Comparison of ENCODE assay signal across 1 cellular context in the genomic region with DNA sequence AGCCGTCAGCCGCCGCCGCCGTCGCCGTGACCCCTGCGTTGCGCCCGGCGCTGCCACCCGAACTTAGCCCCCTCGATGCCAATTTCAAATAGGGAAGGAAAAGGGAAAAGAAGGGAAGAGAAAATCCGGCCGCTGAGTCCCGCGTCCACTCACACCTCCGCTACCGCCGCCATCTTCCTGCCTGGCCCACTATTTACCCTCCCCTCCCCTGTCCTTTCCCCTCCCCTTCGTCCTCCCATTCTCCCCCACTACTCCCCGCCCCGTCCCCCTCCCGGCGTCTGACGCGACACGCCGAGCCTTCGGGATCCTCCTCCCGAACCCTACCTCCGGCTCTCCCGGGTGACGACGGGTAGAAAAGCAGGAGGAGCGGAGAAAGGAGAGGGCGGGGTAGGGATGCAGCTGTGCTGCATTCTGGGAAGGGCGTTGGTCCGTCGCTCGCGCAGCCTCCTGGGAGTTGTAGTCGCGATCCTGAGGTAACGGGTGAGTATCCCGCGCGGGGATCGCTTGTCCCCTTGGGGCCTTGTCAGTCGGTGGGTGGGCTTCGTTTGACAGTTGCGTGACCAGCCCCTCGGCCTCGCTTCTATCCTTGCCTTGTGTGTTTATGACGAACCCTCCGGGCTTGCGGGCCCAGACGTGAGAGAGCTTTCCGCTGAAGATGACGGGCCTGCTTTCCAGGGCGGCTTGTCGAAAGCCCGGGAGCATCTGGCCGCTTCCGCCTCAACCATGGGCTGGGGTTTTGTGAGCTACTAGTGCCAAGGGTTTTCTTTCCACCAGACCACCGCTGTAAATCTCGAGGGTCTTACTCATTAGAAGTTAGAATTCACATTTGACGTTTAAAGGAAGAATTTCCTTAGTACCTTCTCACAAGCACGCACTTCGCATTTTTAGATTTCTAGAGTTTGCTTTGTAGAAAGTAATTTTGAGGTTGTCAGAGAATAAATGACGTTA.
TF ChIP-seq lines count a peak whose summit lies in the region.

A gene with protein sequence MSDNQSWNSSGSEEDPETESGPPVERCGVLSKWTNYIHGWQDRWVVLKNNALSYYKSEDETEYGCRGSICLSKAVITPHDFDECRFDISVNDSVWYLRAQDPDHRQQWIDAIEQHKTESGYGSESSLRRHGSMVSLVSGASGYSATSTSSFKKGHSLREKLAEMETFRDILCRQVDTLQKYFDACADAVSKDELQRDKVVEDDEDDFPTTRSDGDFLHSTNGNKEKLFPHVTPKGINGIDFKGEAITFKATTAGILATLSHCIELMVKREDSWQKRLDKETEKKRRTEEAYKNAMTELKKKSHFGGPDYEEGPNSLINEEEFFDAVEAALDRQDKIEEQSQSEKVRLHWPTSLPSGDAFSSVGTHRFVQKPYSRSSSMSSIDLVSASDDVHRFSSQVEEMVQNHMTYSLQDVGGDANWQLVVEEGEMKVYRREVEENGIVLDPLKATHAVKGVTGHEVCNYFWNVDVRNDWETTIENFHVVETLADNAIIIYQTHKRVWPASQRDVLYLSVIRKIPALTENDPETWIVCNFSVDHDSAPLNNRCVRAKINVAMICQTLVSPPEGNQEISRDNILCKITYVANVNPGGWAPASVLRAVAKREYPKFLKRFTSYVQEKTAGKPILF (minus strand): TSS at position 195 of the 948 bp plus-strand sequence. CDS start 422 bp downstream, outside the sequence.
Gene POLK, plus strand, starts transcription at position 457 of the 948 bp plus-strand sequence.

TF ChIP-seq in K562, 482 proteins besides CTCF, POLR2A, EP300 and RAD21 (continued from another document and continues in another):
- no peak for TF ChIP-seq CLOCK (CRISPR knock-in tag; IDR thresholded peaks at IDR 0.05; ENCODE audit: borderline replicate concordance)
- peak; percentile 88 for TF ChIP-seq THAP12 (CRISPR knock-in tag; IDR thresholded peaks at IDR 0.05)
- TF ChIP-seq, protein P1, sequence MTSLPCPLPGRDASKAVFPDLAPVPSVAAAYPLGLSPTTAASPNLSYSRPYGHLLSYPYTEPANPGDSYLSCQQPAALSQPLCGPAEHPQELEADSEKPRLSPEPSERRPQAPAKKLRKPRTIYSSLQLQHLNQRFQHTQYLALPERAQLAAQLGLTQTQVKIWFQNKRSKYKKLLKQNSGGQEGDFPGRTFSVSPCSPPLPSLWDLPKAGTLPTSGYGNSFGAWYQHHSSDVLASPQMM (CRISPR knock-in tag; IDR thresholded peaks at IDR 0.05) = no peak
- TF ChIP-seq TRIM28 (IDR thresholded peaks at IDR 0.05) = no peak
- TF ChIP-seq PYGO2 (tag; IDR thresholded peaks at IDR 0.05) = no peak
- TF ChIP-seq CBFB (CRISPR knock-in tag; IDR thresholded peaks at IDR 0.05) = no peak
- TF ChIP-seq MNT (conservative IDR thresholded peaks at IDR 0.05) = peak; percentile 58 to 71
- TF ChIP-seq ZNF24 (IDR thresholded peaks at IDR 0.05) = no peak
- TF ChIP-seq, protein P2, sequence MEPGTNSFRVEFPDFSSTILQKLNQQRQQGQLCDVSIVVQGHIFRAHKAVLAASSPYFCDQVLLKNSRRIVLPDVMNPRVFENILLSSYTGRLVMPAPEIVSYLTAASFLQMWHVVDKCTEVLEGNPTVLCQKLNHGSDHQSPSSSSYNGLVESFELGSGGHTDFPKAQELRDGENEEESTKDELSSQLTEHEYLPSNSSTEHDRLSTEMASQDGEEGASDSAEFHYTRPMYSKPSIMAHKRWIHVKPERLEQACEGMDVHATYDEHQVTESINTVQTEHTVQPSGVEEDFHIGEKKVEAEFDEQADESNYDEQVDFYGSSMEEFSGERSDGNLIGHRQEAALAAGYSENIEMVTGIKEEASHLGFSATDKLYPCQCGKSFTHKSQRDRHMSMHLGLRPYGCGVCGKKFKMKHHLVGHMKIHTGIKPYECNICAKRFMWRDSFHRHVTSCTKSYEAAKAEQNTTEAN (CRISPR knock-in tag; IDR thresholded peaks at IDR 0.05) = no peak
- no peak for TF ChIP-seq ZNF146 (CRISPR knock-in tag; IDR thresholded peaks at IDR 0.05; ENCODE audit: unreplicated experiment)
- no peak for TF ChIP-seq NCOA1 (IDR thresholded peaks at IDR 0.05; ENCODE audit: low read depth)
- no peak; the same call in 1 of the 2 replicates for TF ChIP-seq ZNF263 (CRISPR knock-in tag; IDR thresholded peaks at IDR 0.05; ENCODE audit: borderline replicate concordance)
- no peak for TF ChIP-seq PTRF (tag; IDR thresholded peaks at IDR 0.05)
- TF ChIP-seq KLF6 (CRISPR knock-in tag; IDR thresholded peaks at IDR 0.05; ENCODE audit: borderline replicate concordance) = peak; percentile 90
- TF ChIP-seq, protein P3, sequence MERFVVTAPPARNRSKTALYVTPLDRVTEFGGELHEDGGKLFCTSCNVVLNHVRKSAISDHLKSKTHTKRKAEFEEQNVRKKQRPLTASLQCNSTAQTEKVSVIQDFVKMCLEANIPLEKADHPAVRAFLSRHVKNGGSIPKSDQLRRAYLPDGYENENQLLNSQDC (CRISPR knock-in tag; IDR thresholded peaks at IDR 0.05) = no peak
- no peak for TF ChIP-seq ILK (tag; IDR thresholded peaks at IDR 0.05; ENCODE audit: borderline replicate concordance, low read depth)
- TF ChIP-seq, protein P4, sequence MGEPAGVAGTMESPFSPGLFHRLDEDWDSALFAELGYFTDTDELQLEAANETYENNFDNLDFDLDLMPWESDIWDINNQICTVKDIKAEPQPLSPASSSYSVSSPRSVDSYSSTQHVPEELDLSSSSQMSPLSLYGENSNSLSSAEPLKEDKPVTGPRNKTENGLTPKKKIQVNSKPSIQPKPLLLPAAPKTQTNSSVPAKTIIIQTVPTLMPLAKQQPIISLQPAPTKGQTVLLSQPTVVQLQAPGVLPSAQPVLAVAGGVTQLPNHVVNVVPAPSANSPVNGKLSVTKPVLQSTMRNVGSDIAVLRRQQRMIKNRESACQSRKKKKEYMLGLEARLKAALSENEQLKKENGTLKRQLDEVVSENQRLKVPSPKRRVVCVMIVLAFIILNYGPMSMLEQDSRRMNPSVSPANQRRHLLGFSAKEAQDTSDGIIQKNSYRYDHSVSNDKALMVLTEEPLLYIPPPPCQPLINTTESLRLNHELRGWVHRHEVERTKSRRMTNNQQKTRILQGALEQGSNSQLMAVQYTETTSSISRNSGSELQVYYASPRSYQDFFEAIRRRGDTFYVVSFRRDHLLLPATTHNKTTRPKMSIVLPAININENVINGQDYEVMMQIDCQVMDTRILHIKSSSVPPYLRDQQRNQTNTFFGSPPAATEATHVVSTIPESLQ (CRISPR knock-in tag; IDR thresholded peaks at IDR 0.05) = no peak
- no peak for TF ChIP-seq GATAD2B (IDR thresholded peaks at IDR 0.05; ENCODE audit: borderline replicate concordance)
- TF ChIP-seq BACH1 (tag; IDR thresholded peaks at IDR 0.05) = no peak
- no peak for TF ChIP-seq ZKSCAN8 (CRISPR knock-in tag; IDR thresholded peaks at IDR 0.05)
- TF ChIP-seq HMBOX1 (IDR thresholded peaks at IDR 0.05) = 0 out of 2 replicates have a peak, but pooled peaks have one; percentile 2
- TF ChIP-seq HDAC3 (IDR thresholded peaks at IDR 0.05; ENCODE audit: borderline replicate concordance, partially characterized antibody) = no peak
- no peak for TF ChIP-seq POU5F1 (IDR thresholded peaks at IDR 0.05; ENCODE audit: borderline replicate concordance, low read depth, low read length, partially characterized antibody)
- TF ChIP-seq NR2C1 (IDR thresholded peaks at IDR 0.05) = no peak
- 0 out of 2 replicates have a peak, but pooled peaks have one; percentile 50 for TF ChIP-seq NR2C1 (tag; IDR thresholded peaks at IDR 0.05)
- no peak for TF ChIP-seq NCOA6 (IDR thresholded peaks at IDR 0.05)
- TF ChIP-seq SMAD1 (IDR thresholded peaks at IDR 0.05; ENCODE audit: low read depth, low read length, partially characterized antibody) = no peak
- TF ChIP-seq MEF2D (tag; conservative IDR thresholded peaks at IDR 0.05; ENCODE audit: low read depth) = no peak
- TF ChIP-seq, protein P5, sequence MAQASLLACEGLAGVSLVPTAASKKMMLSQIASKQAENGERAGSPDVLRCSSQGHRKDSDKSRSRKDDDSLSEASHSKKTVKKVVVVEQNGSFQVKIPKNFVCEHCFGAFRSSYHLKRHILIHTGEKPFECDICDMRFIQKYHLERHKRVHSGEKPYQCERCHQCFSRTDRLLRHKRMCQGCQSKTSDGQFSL (CRISPR knock-in tag; IDR thresholded peaks at IDR 0.05) = peak; percentile 30; the same call in 1 of the 2 replicates
- TF ChIP-seq, protein P5 (tag; IDR thresholded peaks at IDR 0.05) = peak in 1 of 2 experiments; percentile 72; a peak in 1 of 4 replicates
- TF ChIP-seq SRSF3 (IDR thresholded peaks at IDR 0.05; ENCODE audit: insufficient read depth, low read length) = no peak
- TF ChIP-seq ZZZ3 (IDR thresholded peaks at IDR 0.05) = no peak
- TF ChIP-seq YY1 (IDR thresholded peaks at IDR 0.05; ENCODE audit: borderline replicate concordance in 1 of 3, control insufficient read depth in 1 of 3, extremely low read depth in 1 of 3, insufficient read depth in 3 of 3, insufficient read length in 1 of 3, insufficient replicate concordance in 2 of 3, low read depth in 1 of 3, low read length in 2 of 3) = peak; percentile 67 to 96 (median 90)
- no peak for TF ChIP-seq SNRNP70 (optimal IDR thresholded peaks at IDR 0.05; ENCODE audit: low read depth, low read length)
- TF ChIP-seq CREB3 (tag; conservative IDR thresholded peaks at IDR 0.05; ENCODE audit: low read depth) = no peak
- TF ChIP-seq, protein P6, sequence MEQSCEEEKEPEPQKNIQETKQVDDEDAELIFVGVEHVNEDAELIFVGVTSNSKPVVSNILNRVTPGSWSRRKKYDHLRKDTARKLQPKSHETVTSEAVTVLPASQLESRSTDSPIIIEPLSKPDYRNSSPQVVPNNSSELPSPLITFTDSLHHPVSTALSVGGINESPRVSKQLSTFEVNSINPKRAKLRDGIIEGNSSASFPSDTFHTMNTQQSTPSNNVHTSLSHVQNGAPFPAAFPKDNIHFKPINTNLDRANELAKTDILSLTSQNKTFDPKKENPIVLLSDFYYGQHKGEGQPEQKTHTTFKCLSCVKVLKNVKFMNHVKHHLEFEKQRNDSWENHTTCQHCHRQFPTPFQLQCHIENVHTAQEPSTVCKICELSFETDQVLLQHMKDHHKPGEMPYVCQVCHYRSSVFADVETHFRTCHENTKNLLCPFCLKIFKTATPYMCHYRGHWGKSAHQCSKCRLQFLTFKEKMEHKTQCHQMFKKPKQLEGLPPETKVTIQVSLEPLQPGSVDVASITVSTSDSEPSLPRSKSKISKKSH (CRISPR knock-in tag; IDR thresholded peaks at IDR 0.05) = no peak
- 0 out of 2 replicates have a peak, but pooled peaks have one; percentile 83 for TF ChIP-seq ERF (CRISPR knock-in tag; IDR thresholded peaks at IDR 0.05)
- TF ChIP-seq ZSCAN32 (CRISPR knock-in tag; IDR thresholded peaks at IDR 0.05) = no peak
